15 cellular contexts compared by ENCODE assay signal in genomic region chr10:21165489-21165888, GRCh38.
DNase-seq lines count a peak whose midpoint lies in the region; ATAC-seq, FAIRE-seq and TF ChIP-seq lines count a peak whose summit lies in the region.
"Had no signal": no experiment of that assay in that cellular context is flagged by ENCODE, and none has a peak within 500 bp of the region (broad histone marks: within the 10 kb centered on the region; RNA-seq: fewer than 3 reads in every experiment).

No MANE protein-coding gene starts in this region.

- H2BK15ac ChIP-seq in H1 (ENCODE audit: low read length) (no peak overlapping the region), neuronal stem cell (ENCODE audit: low read length) (no peak overlapping the region), mesendoderm (replicated peaks; ENCODE audit: low read depth) (no peak overlapping the region)

- H3K4me1 ChIP-seq in SK-N-SH (ENCODE audit: control insufficient read depth in 1 of 2, insufficient read depth in 2 of 2, low read depth in 1 of 2, low read length in 1 of 2): peaks cover 0 to 5% of the 10 kb centered on the region in 2 experiments; a peak in 2 of 4 replicates
- H3K4me1 ChIP-seq in H1 (replicated peaks in 1 of 4; ENCODE audit: control insufficient read depth in 3 of 4, insufficient read depth in 4 of 4, low read length in 3 of 4): peaks cover 0 to 3% (median 0%) of the 10 kb centered on the region in 4 experiments; a peak in 2 of 7 replicates
- H3K4me1 ChIP-seq in neuronal stem cell (ENCODE audit: control insufficient read depth in 2 of 2, insufficient read depth in 1 of 2, low read depth in 1 of 2, low read length in 2 of 2): peaks cover 5 to 9% of the 10 kb centered on the region in 2 donors
- H3K4me1 ChIP-seq in mesendoderm (ENCODE audit: control insufficient read depth, low read depth, low read length): no peaks in the 10 kb centered on the region
- H3K4me1 ChIP-seq in PC-9 (replicated peaks; ENCODE audit: insufficient read depth): 0 out of 2 replicates have a peak, but pooled peaks cover 7% of the 10 kb centered on the region
- H3K4me1 ChIP-seq: BLaER1 had no signal

- ATAC-seq in SK-N-SH treated with all-trans-retinoic acid at 6 μM for 48 hours: no peak

- H2BK12ac ChIP-seq in H1 (ENCODE audit: low read depth, low read length) (peak overlapping the region; percentile 33), neuronal stem cell (ENCODE audit: low read length) (no peak overlapping the region)

- H3K18ac ChIP-seq in H1 (ENCODE audit: extremely low read depth, low read length) (0 out of 2 replicates have a peak overlapping the region, but pooled peaks have one; percentile 15), neuronal stem cell (ENCODE audit: low read length) (peak overlapping the region; percentile 0), mesendoderm (ENCODE audit: low read length) (no peak overlapping the region)

- CTCF ChIA-PET in SK-N-SH (lab: Yijun Ruan, JAX) (interaction anchor here (0.9 kb wide), 1 partner anchor 87 kb away, joined by 3 read pairs; no protein-coding TSS in a partner anchor), H1 (lab: Charles Lee; ENCODE audit: partially characterized antibody) (no interaction called here), PC-9 (lab: Charles Lee) (no interaction called here)

- TF ChIP-seq POLR2A in H1 (IDR thresholded peaks at IDR 0.05; ENCODE audit: control extremely low read depth in 1 of 2, low read depth in 2 of 2, low read length in 2 of 2): no peak

- H3K9me2 ChIP-seq in SK-N-SH: no peaks in the 10 kb centered on the region
- no peaks in the 10 kb centered on the region for H3K9me2 ChIP-seq in PC-9 (ENCODE audit: insufficient read depth)

- FAIRE-seq in H1 (lab: Jason Lieb, UNC): no peak
- FAIRE-seq: D721Med had no signal

- no peak overlapping the region for H2BK20ac ChIP-seq in H1 (ENCODE audit: low read length)

- H4K5ac ChIP-seq in H1 (ENCODE audit: insufficient read length, low read depth, low read length) (no peak overlapping the region), mesendoderm (ENCODE audit: low read length) (no peak overlapping the region)

- TF ChIP-seq CTCF in SK-N-SH (IDR thresholded peaks at IDR 0.05) (no peak), H1 (IDR thresholded peaks at IDR 0.05; ENCODE audit: control extremely low read depth in 1 of 3, insufficient read depth in 1 of 3, low read depth in 1 of 3, low read length in 3 of 3) (no peak), PC-9 (conservative IDR thresholded peaks at IDR 0.05) (no peak)

- H3K27ac ChIP-seq in SK-N-SH (ENCODE audit: low read depth in 2 of 2, low read length in 1 of 2) (no peak overlapping the region), H1 (ENCODE audit: low read depth, low read length) (no peak overlapping the region), neuronal stem cell (replicated peaks; ENCODE audit: low read length) (peak overlapping the region; percentile 10), mesendoderm (ENCODE audit: low read depth, low read length) (no peak overlapping the region), PC-9 (no peak overlapping the region)
- H3K27ac ChIP-seq: 22Rv1, BLaER1 had no signal

- H4K20me1 ChIP-seq in SK-N-SH (ENCODE audit: insufficient read depth) (no peaks in the 10 kb centered on the region), H1 (replicated peaks in 1 of 2; ENCODE audit: control insufficient read depth in 1 of 2, insufficient read depth in 2 of 2, low read length in 2 of 2) (no peaks in the 10 kb centered on the region), PC-9 (ENCODE audit: insufficient read depth) (no peaks in the 10 kb centered on the region)
- H4K20me1 ChIP-seq: BLaER1 had no signal

- no peak overlapping the region for H2BK120ac ChIP-seq in H1 (replicated peaks; ENCODE audit: low read depth, low read length)
- H2BK120ac ChIP-seq in neuronal stem cell (ENCODE audit: low read depth, low read length): no peak overlapping the region
- no peak overlapping the region for H2BK120ac ChIP-seq in mesendoderm (ENCODE audit: low read depth, low read length)

- no peaks in the 10 kb centered on the region for H3K36me3 ChIP-seq in SK-N-SH (replicated peaks in 1 of 2; ENCODE audit: control insufficient read depth in 1 of 2, insufficient read depth in 2 of 2, low read length in 1 of 2)
- peaks cover 0 to 18% (median 5%) of the 10 kb centered on the region in 4 experiments; a peak in 3 of 8 replicates for H3K36me3 ChIP-seq in H1 (ENCODE audit: control insufficient read depth in 2 of 4, insufficient read depth in 4 of 4, low read length in 3 of 4)
- peaks cover 0 to 5% of the 10 kb centered on the region in 2 donors for H3K36me3 ChIP-seq in neuronal stem cell (replicated peaks in 1 of 2; ENCODE audit: control insufficient read depth in 2 of 2, insufficient read depth in 2 of 2, low read length in 2 of 2)
- no peaks in the 10 kb centered on the region for H3K36me3 ChIP-seq in mesendoderm (ENCODE audit: control insufficient read depth, insufficient read depth, low read length)
- H3K36me3 ChIP-seq in PC-9 (ENCODE audit: low read depth): no peaks in the 10 kb centered on the region
- H3K36me3 ChIP-seq: BLaER1 had no signal

- DNase-seq in SK-N-SH (no peak), H1 (ENCODE audit: low read depth in 1 of 2, low spot score in 2 of 2) (no peak), neuronal stem cell (ENCODE audit: low spot score) (no peak), mesendoderm (no peak), PC-9 (no peak), HCEC 1CT (no peak)
- DNase-seq in stimulated activated naive CD4-positive, alpha-beta T cell treated with Interleukin-2 at 50 U/mL for 16 hours (lab: John Stamatoyannopoulos, UW): no peak
- DNase-seq: CD4-positive, alpha-beta memory T cell; GF-D8; GOT3; H9 had no signal

- H4K91ac ChIP-seq in H1 (replicated peaks; ENCODE audit: insufficient read length, low read length): no peak overlapping the region
- H4K91ac ChIP-seq in neuronal stem cell (ENCODE audit: low read depth, low read length, poor library complexity): no peak overlapping the region

- TF ChIP-seq RAD21 in SK-N-SH (IDR thresholded peaks at IDR 0.05; ENCODE audit: low read length) (no peak), H1 (IDR thresholded peaks at IDR 0.05 in 1 of 2, conservative IDR thresholded peaks at IDR 0.05 in 1 of 2; ENCODE audit: low read depth in 2 of 2, low read length in 2 of 2) (no peak)

- H3K4ac ChIP-seq in H1 (replicated peaks; ENCODE audit: insufficient read length, low read depth, low read length) (peak overlapping the region; percentile 14), neuronal stem cell (ENCODE audit: low read length) (no peak overlapping the region), mesendoderm (ENCODE audit: low read depth, low read length) (no peak overlapping the region)

- H3K79me1 ChIP-seq in H1 (ENCODE audit: low read depth, low read length) (no peaks in the 10 kb centered on the region), neuronal stem cell (ENCODE audit: low read depth, low read length) (no peaks in the 10 kb centered on the region), mesendoderm (ENCODE audit: low read length) (no peaks in the 10 kb centered on the region)

- POLR2A ChIA-PET in SK-N-SH (lab: Yijun Ruan, JAX) (no interaction called here), H1 (lab: Charles Lee; ENCODE audit: partially characterized antibody) (no interaction called here), PC-9 (lab: Charles Lee; ENCODE audit: unreplicated experiment) (no interaction called here)

- H3K4me2 ChIP-seq in SK-N-SH (no peak overlapping the region), H1 (ENCODE audit: insufficient read depth in 1 of 2, low read depth in 2 of 2, low read length in 2 of 2) (no peak overlapping the region), neuronal stem cell (ENCODE audit: insufficient read depth, low read length, poor library complexity, severe bottlenecking) (no peak overlapping the region), mesendoderm (ENCODE audit: low read length) (no peak overlapping the region), PC-9 (no peak overlapping the region)
- H3K4me2 ChIP-seq: BLaER1 had no signal

- H3K9ac ChIP-seq in SK-N-SH (no peak overlapping the region), H1 (replicated peaks in 1 of 4; ENCODE audit: extremely low read depth in 1 of 4, low read depth in 3 of 4, low read length in 3 of 4) (no peak overlapping the region), neuronal stem cell (ENCODE audit: low read depth, low read length, poor library complexity) (no peak overlapping the region), mesendoderm (ENCODE audit: low read length) (no peak overlapping the region)
- H3K9ac ChIP-seq: BLaER1 had no signal

- no peak for TF ChIP-seq EP300 in SK-N-SH (IDR thresholded peaks at IDR 0.05; ENCODE audit: borderline replicate concordance in 1 of 2, low read depth in 1 of 2, low read length in 1 of 2)
- TF ChIP-seq EP300 in H1 (IDR thresholded peaks at IDR 0.05; ENCODE audit: borderline replicate concordance in 1 of 2, low read depth in 2 of 2, low read length in 2 of 2): no peak

- H3K14ac ChIP-seq in H1 (ENCODE audit: insufficient read length) (no peak overlapping the region), neuronal stem cell (ENCODE audit: low read length) (no peak overlapping the region)

- H3K23ac ChIP-seq in H1 (ENCODE audit: insufficient read length): no peak overlapping the region
- no peak overlapping the region for H3K23ac ChIP-seq in neuronal stem cell (ENCODE audit: low read depth, low read length, poor library complexity)
- no peak overlapping the region for H3K23ac ChIP-seq in mesendoderm (ENCODE audit: low read length)

- no TSS peak for BruUV-seq in PC-9 (replicated peaks; lab: Mats Ljungman, UMichigan)

- intact Hi-C loops in PC-9 (cut with micrococcal nuclease; ENCODE audit: unreplicated experiment): no loop called here

- H3K9me3 ChIP-seq in SK-N-SH (no peaks in the 10 kb centered on the region), H1 (ENCODE audit: insufficient read depth in 2 of 2, low read depth in 1 of 2, low read length in 1 of 2) (peaks cover 9 to 14% of the 10 kb centered on the region in 2 experiments; a peak in 3 of 4 replicates), neuronal stem cell (replicated peaks in 1 of 2; ENCODE audit: control insufficient read depth in 2 of 2, insufficient read depth in 1 of 2, low read depth in 1 of 2, low read length in 2 of 2) (peaks cover 11 to 19% of the 10 kb centered on the region in 2 donors), PC-9 (ENCODE audit: insufficient read depth, low read depth) (peaks cover 7% of the 10 kb centered on the region; the same call in 1 of the 2 replicates)

- H2BK5ac ChIP-seq in H1 (ENCODE audit: low read depth, low read length) (peak overlapping the region; percentile 20; the same call in 1 of the 2 replicates), neuronal stem cell (ENCODE audit: low read length) (no peak overlapping the region), mesendoderm (ENCODE audit: low read length) (no peak overlapping the region)

- no peak overlapping the region for H3K56ac ChIP-seq in H1 (replicated peaks; ENCODE audit: insufficient read length, low read depth, low read length)
- H3K56ac ChIP-seq in mesendoderm (ENCODE audit: low read length): no peak overlapping the region

- H3K4me3 ChIP-seq in SK-N-SH (ENCODE audit: low read depth in 2 of 2, low read length in 1 of 2): no peak overlapping the region
- H3K4me3 ChIP-seq in H1 (ENCODE audit: extremely low read depth in 1 of 4, insufficient read depth in 2 of 4, low read depth in 3 of 4, low read length in 4 of 4): no peak overlapping the region
- no peak overlapping the region for H3K4me3 ChIP-seq in neuronal stem cell (ENCODE audit: low read length in 2 of 2)
- no peak overlapping the region for H3K4me3 ChIP-seq in mesendoderm (ENCODE audit: low read length)
- H3K4me3 ChIP-seq in PC-9: no peak overlapping the region
- H3K4me3 ChIP-seq: BLaER1 had no signal

- no peaks in the 10 kb centered on the region for H3K79me2 ChIP-seq in SK-N-SH (ENCODE audit: insufficient read depth)
- no peaks in the 10 kb centered on the region for H3K79me2 ChIP-seq in H1 (ENCODE audit: control insufficient read depth in 1 of 2, insufficient read depth in 2 of 2, low read length in 2 of 2)
- no peaks in the 10 kb centered on the region for H3K79me2 ChIP-seq in mesendoderm (ENCODE audit: control insufficient read depth, insufficient read depth, low read length)
- no peaks in the 10 kb centered on the region for H3K79me2 ChIP-seq in PC-9 (ENCODE audit: low read depth)

- H2AFZ ChIP-seq in SK-N-SH (ENCODE audit: low read depth): no peak overlapping the region
- H2AFZ ChIP-seq in H1 (ENCODE audit: low read length): no peak overlapping the region
- no peak overlapping the region for H2AFZ ChIP-seq in neuronal stem cell (ENCODE audit: low read length)
- no peak overlapping the region for H2AFZ ChIP-seq in PC-9

- H4K8ac ChIP-seq in H1 (ENCODE audit: extremely low read depth, insufficient read depth, low read length): peak overlapping the region; percentile 82; the same call in 1 of the 2 replicates
- no peak overlapping the region for H4K8ac ChIP-seq in neuronal stem cell (ENCODE audit: low read depth, low read length)
- no peak overlapping the region for H4K8ac ChIP-seq in mesendoderm (ENCODE audit: low read depth, low read length)

- H3F3A ChIP-seq in SK-N-SH (replicated peaks; ENCODE audit: insufficient read depth) (no peaks in the 10 kb centered on the region), PC-9 (ENCODE audit: insufficient read depth, low read depth) (no peaks in the 10 kb centered on the region)

- 69% methylated on average over 4 of the region's 7 CpGs for WGBS in SK-N-SH (ENCODE audit: low lambda C conversion rate)
- 93% methylated on average over 7 of the region's 7 CpGs; no CpG with 5 or more reads in 1 of the 2 experiments for WGBS in H1 (ENCODE audit: extremely low coverage in 1 of 2, insufficient coverage in 1 of 2, insufficient read length in 1 of 2, insufficient replicate concordance in 2 of 2, low coverage in 1 of 2, low lambda C conversion rate in 2 of 2, missing lambda C conversion rate in 1 of 2), 2 experiments
- no CpG with 5 or more reads among the region's 7 CpGs for WGBS in neuronal stem cell (ENCODE audit: extremely low coverage in 2 of 2, insufficient read length in 2 of 2, insufficient replicate concordance in 1 of 2), 2 donors
- WGBS in mesendoderm (ENCODE audit: extremely low coverage, insufficient coverage, low lambda C conversion rate): no CpG with 5 or more reads among the region's 7 CpGs

- H3K27me3 ChIP-seq in SK-N-SH (ENCODE audit: insufficient read depth) (no peaks in the 10 kb centered on the region), H1 (replicated peaks in 1 of 4; ENCODE audit: control insufficient read depth in 3 of 4, extremely low read depth in 1 of 4, insufficient read depth in 3 of 4, low read length in 3 of 4) (no peaks in the 10 kb centered on the region), neuronal stem cell (ENCODE audit: control insufficient read depth in 3 of 3, insufficient read depth in 3 of 3, low read depth in 1 of 3, low read length in 3 of 3) (no peaks in the 10 kb centered on the region), mesendoderm (ENCODE audit: insufficient read depth, low read length, poor library complexity) (no peaks in the 10 kb centered on the region), PC-9 (ENCODE audit: insufficient read depth, low read depth) (no peaks in the 10 kb centered on the region)
- H3K27me3 ChIP-seq: BLaER1 had no signal

- H3K23me2 ChIP-seq in H1 (ENCODE audit: low read depth, low read length): no peaks in the 10 kb centered on the region

- H2AK5ac ChIP-seq in H1 (ENCODE audit: low read depth, low read length) (no peak overlapping the region), neuronal stem cell (ENCODE audit: low read depth, low read length) (no peak overlapping the region), mesendoderm (ENCODE audit: low read length) (no peak overlapping the region)
